ENCODE assay signal across 9 cellular contexts in genomic region chr6:15331143-15331542, GRCh38.
DNase-seq lines count a peak whose midpoint lies in the region; ATAC-seq, FAIRE-seq and TF ChIP-seq lines count a peak whose summit lies in the region.
"Had no signal": no experiment of that assay in that cellular context is flagged by ENCODE, and none has a peak within 500 bp of the region (broad histone marks: within the 10 kb centered on the region; RNA-seq: fewer than 3 reads in every experiment).

No MANE protein-coding gene starts in this region.

- H4K20me1 ChIP-seq in GM12878 (ENCODE audit: control insufficient read depth, insufficient read depth) = no peaks in the 10 kb centered on the region

- no peaks in the 10 kb centered on the region for H3K9me3 ChIP-seq in GM12878 (replicated peaks; ENCODE audit: control insufficient read depth, insufficient read depth, low read length)
- H3K9me3 ChIP-seq in neutrophil = no peaks in the 10 kb centered on the region
- H3K9me3 ChIP-seq in stomach = no peaks in the 10 kb centered on the region
- H3K9me3 ChIP-seq: pancreas had no signal

- peaks cover 70% of the 10 kb centered on the region for H3K4me1 ChIP-seq in GM12878 (ENCODE audit: control insufficient read depth, insufficient read depth, low read length)
- H3K4me1 ChIP-seq in neutrophil (ENCODE audit: control insufficient read depth in 1 of 2, insufficient read depth in 1 of 2, low read depth in 1 of 2, low read length in 1 of 2) = peaks cover 65 to 91% of the 10 kb centered on the region in 2 experiments
- peaks cover 6 to 76% (median 35%) of the 10 kb centered on the region in 4 donors for H3K4me1 ChIP-seq in stomach

- no peak for FAIRE-seq in GM12878 (lab: Jason Lieb, UNC)
- FAIRE-seq: pancreas had no signal

- TF ChIP-seq CTCF in HL-60 (IDR thresholded peaks at IDR 0.05; ENCODE audit: insufficient read depth, low read length) (no peak), GM12878 (IDR thresholded peaks at IDR 0.05 in 2 of 3, conservative IDR thresholded peaks at IDR 0.05 in 1 of 3; ENCODE audit: control insufficient read depth in 2 of 3, extremely low read depth in 1 of 3, insufficient read depth in 1 of 3, low read depth in 3 of 3, low read length in 3 of 3) (no peak), neutrophil (IDR thresholded peaks at IDR 0.05) (no peak), stomach (IDR thresholded peaks at IDR 0.05) (no peak)

- TF ChIP-seq EP300 in GM12878 (IDR thresholded peaks at IDR 0.05; ENCODE audit: borderline replicate concordance in 1 of 2, control insufficient read depth in 1 of 2, low read depth in 2 of 2, low read length in 2 of 2) (no peak), stomach (IDR thresholded peaks at IDR 0.05) (no peak)

- peak overlapping the region; percentile 39; the same call in 1 of the 2 replicates for H3K4me3 ChIP-seq in GM08714 (ENCODE audit: low read length)
- H3K4me3 ChIP-seq in HL-60 (replicated peaks; ENCODE audit: insufficient read depth, low read length) = no peak overlapping the region
- H3K4me3 ChIP-seq in GM12878 = peak overlapping the region; percentile 61
- no peak overlapping the region for H3K4me3 ChIP-seq in neutrophil (ENCODE audit: low read depth in 1 of 2, low read length in 1 of 2)
- no peak overlapping the region for H3K4me3 ChIP-seq in stomach
- H3K4me3 ChIP-seq: dorsolateral prefrontal cortex, pancreas had no signal

- DNase-seq in HL-60 (ENCODE audit: low read depth in 1 of 2, low spot score in 1 of 2) = peak; percentile 49 to 67
- DNase-seq in GM12878 (ENCODE audit: low read depth, low spot score) = no peak
- DNase-seq in Kasumi-1 (lab: John Stamatoyannopoulos, UW) = no peak
- no peak for DNase-seq in SHP77 (lab: John Stamatoyannopoulos, UW)
- DNase-seq in stomach = no peak
- DNase-seq: pancreas had no signal

- no peaks in the 10 kb centered on the region; a peak in 1 of 4 replicates for H3K36me3 ChIP-seq in GM12878 (ENCODE audit: control insufficient read depth in 2 of 2, insufficient read depth in 2 of 2, low read length in 1 of 2)
- H3K36me3 ChIP-seq in neutrophil = no peaks in the 10 kb centered on the region
- no peaks in the 10 kb centered on the region for H3K36me3 ChIP-seq in stomach
- H3K36me3 ChIP-seq: pancreas had no signal

- peaks cover 98% of the 10 kb centered on the region for H3K79me2 ChIP-seq in GM12878 (ENCODE audit: control insufficient read depth, insufficient read depth, low read length)

- TF ChIP-seq POLR2A in GM12878 (IDR thresholded peaks at IDR 0.05; ENCODE audit: low read depth, low read length) = no peak
- no peak for TF ChIP-seq POLR2A in stomach (IDR thresholded peaks at IDR 0.05)

- CTCF ChIA-PET in GM12878 (lab: Yijun Ruan, JAX) = interaction anchor here (0.6 to 14.2 kb wide), 8 partner anchors 17 to 133 kb away, joined by 3 to 146 read pairs (median 6); no protein-coding TSS in a partner anchor

- H3K27me3 ChIP-seq in HL-60 (ENCODE audit: insufficient read depth, poor library complexity, severe bottlenecking) (no peaks in the 10 kb centered on the region), GM12878 (replicated peaks in 1 of 2; ENCODE audit: control insufficient read depth in 2 of 2, insufficient read depth in 2 of 2, low read length in 1 of 2) (no peaks in the 10 kb centered on the region), neutrophil (no peaks in the 10 kb centered on the region), stomach (no peaks in the 10 kb centered on the region)
- H3K27me3 ChIP-seq: dorsolateral prefrontal cortex, pancreas had no signal

- TF ChIP-seq RAD21 in GM12878 (IDR thresholded peaks at IDR 0.05; ENCODE audit: insufficient read depth, low read depth, low read length) = no peak

- RAD21 ChIA-PET in GM12878 (lab: Charles Lee; ENCODE audit: unreplicated experiment) = interaction anchor here (0.7 to 4.7 kb wide), 10 partner anchors 10 to 127 kb away, joined by 3 to 42 read pairs (median 10); no protein-coding TSS in a partner anchor

- POLR2A ChIA-PET in GM12878 (lab: Charles Lee) = interaction anchor here (0.7 to 2.5 kb wide), 11 partner anchors 10 to 85 kb away, joined by 3 to 8 read pairs (median 4); partner anchors contain the start of gene JARID2

- intact Hi-C loops in GM12878 (cut with micrococcal nuclease; ENCODE audit: unreplicated experiment) (loop anchor here (2.0 kb wide), 2 partner anchors 28 to 56 kb away; no protein-coding TSS in a partner anchor), stomach (cut with DNase I; ENCODE audit: low total_unique reads) (no loop called here)

- no peak overlapping the region for H2AFZ ChIP-seq in GM12878 (ENCODE audit: control insufficient read depth, low read depth, low read length)

- H3K9ac ChIP-seq in GM12878 (ENCODE audit: control insufficient read depth, insufficient read depth, low read length) = peak overlapping the region; percentile 53

- peak overlapping the region; percentile 82 for H3K4me2 ChIP-seq in GM12878 (ENCODE audit: control insufficient read depth, insufficient read depth)

- SMC1A ChIA-PET in GM12878 (lab: Charles Lee; ENCODE audit: uncharacterized antibody, unreplicated experiment) = interaction anchor here (0.8 to 7.8 kb wide), 16 partner anchors 9 to 292 kb away, joined by 3 to 66 read pairs (median 10); no protein-coding TSS in a partner anchor

- no TSS peak for BruUV-seq in GM12878 (replicated peaks; lab: Mats Ljungman, UMichigan)

- in situ Hi-C loops in GM12878 (cut with MboI) = no loop called here

- H3K27ac ChIP-seq in HL-60 (replicated peaks) (peak overlapping the region; percentile 30), GM12878 (ENCODE audit: control insufficient read depth, insufficient read depth) (peak overlapping the region; percentile 74), neutrophil (peak overlapping the region; percentile 30), stomach (no peak overlapping the region)
- H3K27ac ChIP-seq: dorsolateral prefrontal cortex, pancreas had no signal

- peak; percentile 55 for ATAC-seq in GM12878

TF ChIP-seq in GM12878, 131 proteins besides CTCF, POLR2A, EP300 and RAD21 (continues in another document):
- no peak for TF ChIP-seq NBN (IDR thresholded peaks at IDR 0.05)
- TF ChIP-seq, protein P1, sequence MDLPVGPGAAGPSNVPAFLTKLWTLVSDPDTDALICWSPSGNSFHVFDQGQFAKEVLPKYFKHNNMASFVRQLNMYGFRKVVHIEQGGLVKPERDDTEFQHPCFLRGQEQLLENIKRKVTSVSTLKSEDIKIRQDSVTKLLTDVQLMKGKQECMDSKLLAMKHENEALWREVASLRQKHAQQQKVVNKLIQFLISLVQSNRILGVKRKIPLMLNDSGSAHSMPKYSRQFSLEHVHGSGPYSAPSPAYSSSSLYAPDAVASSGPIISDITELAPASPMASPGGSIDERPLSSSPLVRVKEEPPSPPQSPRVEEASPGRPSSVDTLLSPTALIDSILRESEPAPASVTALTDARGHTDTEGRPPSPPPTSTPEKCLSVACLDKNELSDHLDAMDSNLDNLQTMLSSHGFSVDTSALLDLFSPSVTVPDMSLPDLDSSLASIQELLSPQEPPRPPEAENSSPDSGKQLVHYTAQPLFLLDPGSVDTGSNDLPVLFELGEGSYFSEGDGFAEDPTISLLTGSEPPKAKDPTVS (IDR thresholded peaks at IDR 0.05; ENCODE audit: low read depth, low read length) = no peak
- no peak for TF ChIP-seq EGR1 (IDR thresholded peaks at IDR 0.05; ENCODE audit: borderline replicate concordance in 1 of 2, low read depth in 2 of 2, low read length in 2 of 2)
- TF ChIP-seq JUNB (IDR thresholded peaks at IDR 0.05) = no peak
- no peak for TF ChIP-seq HDAC2 (IDR thresholded peaks at IDR 0.05)
- TF ChIP-seq SMAD5 (IDR thresholded peaks at IDR 0.05; ENCODE audit: low read depth) = no peak
- no peak for TF ChIP-seq ZNF24 (IDR thresholded peaks at IDR 0.05)
- TF ChIP-seq SMC3 (IDR thresholded peaks at IDR 0.05; ENCODE audit: borderline replicate concordance, low read length) = no peak
- no peak for TF ChIP-seq WRNIP1 (IDR thresholded peaks at IDR 0.05; ENCODE audit: borderline replicate concordance, low read depth, low read length)
- TF ChIP-seq, protein P2, sequence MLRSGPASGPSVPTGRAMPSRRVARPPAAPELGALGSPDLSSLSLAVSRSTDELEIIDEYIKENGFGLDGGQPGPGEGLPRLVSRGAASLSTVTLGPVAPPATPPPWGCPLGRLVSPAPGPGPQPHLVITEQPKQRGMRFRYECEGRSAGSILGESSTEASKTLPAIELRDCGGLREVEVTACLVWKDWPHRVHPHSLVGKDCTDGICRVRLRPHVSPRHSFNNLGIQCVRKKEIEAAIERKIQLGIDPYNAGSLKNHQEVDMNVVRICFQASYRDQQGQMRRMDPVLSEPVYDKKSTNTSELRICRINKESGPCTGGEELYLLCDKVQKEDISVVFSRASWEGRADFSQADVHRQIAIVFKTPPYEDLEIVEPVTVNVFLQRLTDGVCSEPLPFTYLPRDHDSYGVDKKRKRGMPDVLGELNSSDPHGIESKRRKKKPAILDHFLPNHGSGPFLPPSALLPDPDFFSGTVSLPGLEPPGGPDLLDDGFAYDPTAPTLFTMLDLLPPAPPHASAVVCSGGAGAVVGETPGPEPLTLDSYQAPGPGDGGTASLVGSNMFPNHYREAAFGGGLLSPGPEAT (IDR thresholded peaks at IDR 0.05; ENCODE audit: low read depth) = 0 out of 2 replicates have a peak, but pooled peaks have one; percentile 15
- TF ChIP-seq IKZF1 (conservative IDR thresholded peaks at IDR 0.05) = no peak
- no peak for TF ChIP-seq DPF2 (IDR thresholded peaks at IDR 0.05)
- TF ChIP-seq, protein P3, sequence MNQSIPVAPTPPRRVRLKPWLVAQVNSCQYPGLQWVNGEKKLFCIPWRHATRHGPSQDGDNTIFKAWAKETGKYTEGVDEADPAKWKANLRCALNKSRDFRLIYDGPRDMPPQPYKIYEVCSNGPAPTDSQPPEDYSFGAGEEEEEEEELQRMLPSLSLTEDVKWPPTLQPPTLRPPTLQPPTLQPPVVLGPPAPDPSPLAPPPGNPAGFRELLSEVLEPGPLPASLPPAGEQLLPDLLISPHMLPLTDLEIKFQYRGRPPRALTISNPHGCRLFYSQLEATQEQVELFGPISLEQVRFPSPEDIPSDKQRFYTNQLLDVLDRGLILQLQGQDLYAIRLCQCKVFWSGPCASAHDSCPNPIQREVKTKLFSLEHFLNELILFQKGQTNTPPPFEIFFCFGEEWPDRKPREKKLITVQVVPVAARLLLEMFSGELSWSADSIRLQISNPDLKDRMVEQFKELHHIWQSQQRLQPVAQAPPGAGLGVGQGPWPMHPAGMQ (IDR thresholded peaks at IDR 0.05; ENCODE audit: borderline replicate concordance) = no peak
- TF ChIP-seq RELA (IDR thresholded peaks at IDR 0.05; ENCODE audit: borderline replicate concordance, partially characterized antibody) = no peak
- TF ChIP-seq CEBPB (IDR thresholded peaks at IDR 0.05; ENCODE audit: borderline replicate concordance in 1 of 2, low read depth in 2 of 2, low read length in 2 of 2) = no peak

Comparison
In these comparisons a context has a peak if more than half of its experiments do, and no peak if none do; other contexts are left out.
1. H3K4me3 ChIP-seq: peak in GM08714 (single experiment) and GM12878 (single experiment); none in HL-60 (single experiment), neutrophil (0 of 2) and stomach (0 of 4).
2. DNase-seq: peak in HL-60 (2 of 2); none in GM12878 (single experiment), Kasumi-1 (0 of 2), SHP77 (0 of 2) and stomach (single experiment).
3. H3K27ac ChIP-seq: peak in HL-60 (single experiment), GM12878 (single experiment) and neutrophil (single experiment); none in stomach (0 of 5).